ENCODE assay signal across 1 cellular context in the genomic region with DNA sequence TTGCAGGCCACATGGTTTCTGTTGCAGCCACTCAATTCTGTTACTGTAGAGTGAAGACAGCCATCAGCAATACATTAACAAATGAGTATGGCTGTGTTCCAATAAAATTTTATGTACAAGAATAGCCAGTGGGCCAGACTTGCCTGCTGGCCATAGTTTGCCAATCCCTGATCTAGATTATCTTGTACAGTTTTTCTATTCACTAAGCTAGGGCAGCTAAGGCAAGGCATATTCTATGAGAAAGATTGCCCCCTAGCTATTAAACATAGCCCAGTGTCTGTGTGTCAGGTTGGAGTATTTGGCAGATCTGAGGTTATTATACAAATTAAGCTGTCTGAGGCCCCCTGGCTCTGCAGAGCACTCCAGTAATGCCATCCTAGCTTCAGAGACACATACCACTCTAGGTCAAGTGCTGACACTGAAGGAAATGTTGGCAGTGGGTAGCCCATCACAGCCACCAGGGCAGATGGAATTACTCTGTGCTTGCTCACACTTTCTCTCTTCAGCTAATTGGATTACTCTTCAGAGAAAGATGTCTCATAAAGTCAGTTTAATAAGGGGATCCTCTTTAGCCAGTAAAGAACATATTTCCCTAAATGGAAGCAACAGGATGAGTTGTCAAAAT.
TF ChIP-seq lines count a peak whose summit lies in the region.

No MANE protein-coding gene starts in this region.

TF ChIP-seq in SK-N-SH, 30 proteins besides CTCF, POLR2A, EP300 and RAD21:
- TF ChIP-seq MXI1 (IDR thresholded peaks at IDR 0.05; ENCODE audit: low read depth, low read length) (no peak), FOSL2 (IDR thresholded peaks at IDR 0.05; ENCODE audit: borderline replicate concordance, low read depth) (no peak), GATA2 (CRISPR knock-in tag; IDR thresholded peaks at IDR 0.05) (no peak), RXRA (IDR thresholded peaks at IDR 0.05; ENCODE audit: borderline replicate concordance, low read depth) (no peak), TAF1 (IDR thresholded peaks at IDR 0.05; ENCODE audit: borderline replicate concordance, low read depth, low read length) (no peak), SIN3A (IDR thresholded peaks at IDR 0.05; ENCODE audit: borderline replicate concordance, low read depth, low read length) (no peak), ELF1 (IDR thresholded peaks at IDR 0.05) (no peak), NFIC (IDR thresholded peaks at IDR 0.05; ENCODE audit: borderline replicate concordance) (no peak), JUND (IDR thresholded peaks at IDR 0.05) (no peak), GABPA (IDR thresholded peaks at IDR 0.05; ENCODE audit: low read depth) (no peak), FOXM1 (IDR thresholded peaks at IDR 0.05; ENCODE audit: low read depth) (no peak), MEF2A (IDR thresholded peaks at IDR 0.05; ENCODE audit: borderline replicate concordance, low read depth) (no peak)
- TF ChIP-seq, protein P1, sequence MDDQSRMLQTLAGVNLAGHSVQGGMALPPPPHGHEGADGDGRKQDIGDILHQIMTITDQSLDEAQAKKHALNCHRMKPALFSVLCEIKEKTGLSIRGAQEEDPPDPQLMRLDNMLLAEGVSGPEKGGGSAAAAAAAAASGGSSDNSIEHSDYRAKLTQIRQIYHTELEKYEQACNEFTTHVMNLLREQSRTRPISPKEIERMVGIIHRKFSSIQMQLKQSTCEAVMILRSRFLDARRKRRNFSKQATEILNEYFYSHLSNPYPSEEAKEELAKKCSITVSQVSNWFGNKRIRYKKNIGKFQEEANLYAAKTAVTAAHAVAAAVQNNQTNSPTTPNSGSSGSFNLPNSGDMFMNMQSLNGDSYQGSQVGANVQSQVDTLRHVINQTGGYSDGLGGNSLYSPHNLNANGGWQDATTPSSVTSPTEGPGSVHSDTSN (IDR thresholded peaks at IDR 0.05) = no peak
- TF ChIP-seq, protein P2, sequence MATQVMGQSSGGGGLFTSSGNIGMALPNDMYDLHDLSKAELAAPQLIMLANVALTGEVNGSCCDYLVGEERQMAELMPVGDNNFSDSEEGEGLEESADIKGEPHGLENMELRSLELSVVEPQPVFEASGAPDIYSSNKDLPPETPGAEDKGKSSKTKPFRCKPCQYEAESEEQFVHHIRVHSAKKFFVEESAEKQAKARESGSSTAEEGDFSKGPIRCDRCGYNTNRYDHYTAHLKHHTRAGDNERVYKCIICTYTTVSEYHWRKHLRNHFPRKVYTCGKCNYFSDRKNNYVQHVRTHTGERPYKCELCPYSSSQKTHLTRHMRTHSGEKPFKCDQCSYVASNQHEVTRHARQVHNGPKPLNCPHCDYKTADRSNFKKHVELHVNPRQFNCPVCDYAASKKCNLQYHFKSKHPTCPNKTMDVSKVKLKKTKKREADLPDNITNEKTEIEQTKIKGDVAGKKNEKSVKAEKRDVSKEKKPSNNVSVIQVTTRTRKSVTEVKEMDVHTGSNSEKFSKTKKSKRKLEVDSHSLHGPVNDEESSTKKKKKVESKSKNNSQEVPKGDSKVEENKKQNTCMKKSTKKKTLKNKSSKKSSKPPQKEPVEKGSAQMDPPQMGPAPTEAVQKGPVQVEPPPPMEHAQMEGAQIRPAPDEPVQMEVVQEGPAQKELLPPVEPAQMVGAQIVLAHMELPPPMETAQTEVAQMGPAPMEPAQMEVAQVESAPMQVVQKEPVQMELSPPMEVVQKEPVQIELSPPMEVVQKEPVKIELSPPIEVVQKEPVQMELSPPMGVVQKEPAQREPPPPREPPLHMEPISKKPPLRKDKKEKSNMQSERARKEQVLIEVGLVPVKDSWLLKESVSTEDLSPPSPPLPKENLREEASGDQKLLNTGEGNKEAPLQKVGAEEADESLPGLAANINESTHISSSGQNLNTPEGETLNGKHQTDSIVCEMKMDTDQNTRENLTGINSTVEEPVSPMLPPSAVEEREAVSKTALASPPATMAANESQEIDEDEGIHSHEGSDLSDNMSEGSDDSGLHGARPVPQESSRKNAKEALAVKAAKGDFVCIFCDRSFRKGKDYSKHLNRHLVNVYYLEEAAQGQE (IDR thresholded peaks at IDR 0.05; ENCODE audit: low read depth, low read length) = no peak
- TF ChIP-seq, protein P3, sequence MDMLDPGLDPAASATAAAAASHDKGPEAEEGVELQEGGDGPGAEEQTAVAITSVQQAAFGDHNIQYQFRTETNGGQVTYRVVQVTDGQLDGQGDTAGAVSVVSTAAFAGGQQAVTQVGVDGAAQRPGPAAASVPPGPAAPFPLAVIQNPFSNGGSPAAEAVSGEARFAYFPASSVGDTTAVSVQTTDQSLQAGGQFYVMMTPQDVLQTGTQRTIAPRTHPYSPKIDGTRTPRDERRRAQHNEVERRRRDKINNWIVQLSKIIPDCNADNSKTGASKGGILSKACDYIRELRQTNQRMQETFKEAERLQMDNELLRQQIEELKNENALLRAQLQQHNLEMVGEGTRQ (IDR thresholded peaks at IDR 0.05; ENCODE audit: borderline replicate concordance, low read depth, low read length) = no peak
- TF ChIP-seq, protein P4, sequence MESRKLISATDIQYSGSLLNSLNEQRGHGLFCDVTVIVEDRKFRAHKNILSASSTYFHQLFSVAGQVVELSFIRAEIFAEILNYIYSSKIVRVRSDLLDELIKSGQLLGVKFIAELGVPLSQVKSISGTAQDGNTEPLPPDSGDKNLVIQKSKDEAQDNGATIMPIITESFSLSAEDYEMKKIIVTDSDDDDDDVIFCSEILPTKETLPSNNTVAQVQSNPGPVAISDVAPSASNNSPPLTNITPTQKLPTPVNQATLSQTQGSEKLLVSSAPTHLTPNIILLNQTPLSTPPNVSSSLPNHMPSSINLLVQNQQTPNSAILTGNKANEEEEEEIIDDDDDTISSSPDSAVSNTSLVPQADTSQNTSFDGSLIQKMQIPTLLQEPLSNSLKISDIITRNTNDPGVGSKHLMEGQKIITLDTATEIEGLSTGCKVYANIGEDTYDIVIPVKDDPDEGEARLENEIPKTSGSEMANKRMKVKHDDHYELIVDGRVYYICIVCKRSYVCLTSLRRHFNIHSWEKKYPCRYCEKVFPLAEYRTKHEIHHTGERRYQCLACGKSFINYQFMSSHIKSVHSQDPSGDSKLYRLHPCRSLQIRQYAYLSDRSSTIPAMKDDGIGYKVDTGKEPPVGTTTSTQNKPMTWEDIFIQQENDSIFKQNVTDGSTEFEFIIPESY (IDR thresholded peaks at IDR 0.05; ENCODE audit: borderline replicate concordance, low read depth) = no peak
- TF ChIP-seq, protein P5, sequence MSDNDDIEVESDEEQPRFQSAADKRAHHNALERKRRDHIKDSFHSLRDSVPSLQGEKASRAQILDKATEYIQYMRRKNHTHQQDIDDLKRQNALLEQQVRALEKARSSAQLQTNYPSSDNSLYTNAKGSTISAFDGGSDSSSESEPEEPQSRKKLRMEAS (IDR thresholded peaks at IDR 0.05; ENCODE audit: low read depth) = no peak
- TF ChIP-seq, protein P6, sequence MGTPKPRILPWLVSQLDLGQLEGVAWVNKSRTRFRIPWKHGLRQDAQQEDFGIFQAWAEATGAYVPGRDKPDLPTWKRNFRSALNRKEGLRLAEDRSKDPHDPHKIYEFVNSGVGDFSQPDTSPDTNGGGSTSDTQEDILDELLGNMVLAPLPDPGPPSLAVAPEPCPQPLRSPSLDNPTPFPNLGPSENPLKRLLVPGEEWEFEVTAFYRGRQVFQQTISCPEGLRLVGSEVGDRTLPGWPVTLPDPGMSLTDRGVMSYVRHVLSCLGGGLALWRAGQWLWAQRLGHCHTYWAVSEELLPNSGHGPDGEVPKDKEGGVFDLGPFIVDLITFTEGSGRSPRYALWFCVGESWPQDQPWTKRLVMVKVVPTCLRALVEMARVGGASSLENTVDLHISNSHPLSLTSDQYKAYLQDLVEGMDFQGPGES (IDR thresholded peaks at IDR 0.05; ENCODE audit: low read depth, low read length) = no peak
